In the genomic region with DNA sequence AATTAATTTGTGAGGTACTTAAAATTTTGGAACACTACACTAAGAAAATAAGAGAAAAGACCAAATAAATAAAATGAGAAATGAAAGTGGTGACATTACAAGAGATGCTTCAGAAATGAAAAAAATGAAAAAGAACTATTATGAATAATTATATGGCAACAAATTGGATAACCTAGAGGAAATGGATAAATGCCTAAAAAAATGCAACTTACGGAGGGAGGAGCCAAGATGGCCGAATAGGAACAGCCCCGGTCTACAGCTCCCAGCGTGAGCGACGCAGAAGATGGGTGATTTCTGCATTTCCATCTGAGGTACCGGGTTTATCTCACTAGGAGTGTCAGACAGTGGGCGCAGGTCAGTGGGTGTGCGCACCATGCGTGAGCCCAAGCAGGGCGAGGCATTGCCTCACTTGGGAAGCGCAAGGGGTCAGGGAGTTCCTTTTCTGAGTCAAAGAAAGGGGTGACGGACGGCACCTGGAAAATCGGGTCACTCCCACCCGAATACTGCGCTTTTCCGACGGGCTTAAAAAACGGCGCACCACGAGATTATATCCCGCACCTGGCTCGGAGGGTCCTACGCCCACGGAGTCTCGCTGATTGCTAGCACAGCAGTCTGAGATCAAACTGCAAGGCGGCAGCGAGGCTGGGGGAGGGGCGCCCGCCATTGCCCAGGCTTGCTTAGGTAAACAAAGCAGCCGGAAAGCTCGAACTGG, we compare ENCODE assay signal across 7 cellular contexts. TPM values are rescaled to one million over a fixed set of nuclear protein-coding genes. Genes with fewer than 3 reads are reported as not detected.
DNase-seq lines count a peak whose midpoint lies in the region; FAIRE-seq and TF ChIP-seq lines count a peak whose summit lies in the region.
"Not testable (repeated sequence)": the region's sequence is repeated elsewhere in the genome, so short reads cannot be mapped to it uniquely, and the experiment has no call there.

No MANE protein-coding gene starts in this region.

- not testable (repeated sequence) for H3K9me3 Mint-ChIP-seq in Calu3 (ENCODE audit: low read depth, unreplicated experiment)

- not testable (repeated sequence) for H3K56ac ChIP-seq in H1 (replicated peaks; ENCODE audit: insufficient read length, low read depth, low read length)

- peak; percentile 50 for FAIRE-seq in H1 (lab: Jason Lieb, UNC)

- TF ChIP-seq POLR2A in H1 (IDR thresholded peaks at IDR 0.05; ENCODE audit: control extremely low read depth in 1 of 2, low read depth in 2 of 2, low read length in 2 of 2): not testable (repeated sequence)

- H3K9me3 ChIP-seq in HUES6 (ENCODE audit: control insufficient read depth, insufficient read depth, low read depth, low read length); H1 (ENCODE audit: insufficient read depth in 2 of 2, low read depth in 1 of 2, low read length in 1 of 2); osteoblast (ENCODE audit: low read depth, low read length): not testable (repeated sequence)

- intact Hi-C loops in Calu3 (cut with micrococcal nuclease; ENCODE audit: unreplicated experiment): not testable (repeated sequence)

- CTCF ChIA-PET in Calu3 (lab: Charles Lee): not testable (repeated sequence)
- CTCF ChIA-PET in H1 (lab: Charles Lee; ENCODE audit: partially characterized antibody): interaction anchor here (1.0 to 1.4 kb wide), 4 partner anchors 16 to 219 kb away, joined by 3 to 5 read pairs (median 3); a partner anchor contains a TSS

- H3K4me1 Mint-ChIP-seq in Calu3 (ENCODE audit: low read depth, unreplicated experiment): not testable (repeated sequence)

- H4K5ac ChIP-seq in H1 (ENCODE audit: insufficient read length, low read depth, low read length): not testable (repeated sequence)

- H2AK5ac ChIP-seq in H1 (ENCODE audit: low read depth, low read length): not testable (repeated sequence)

- DNase-seq in Calu3; H1 (ENCODE audit: low read depth in 1 of 2, low spot score in 2 of 2): not testable (repeated sequence)
- DNase-seq in NCI-H2029 treated with DMSO at 0.1 percent for 48 hours (lab: John Stamatoyannopoulos, UW) (peak; percentile 20), NCI-H748 treated with DMSO at 0.1 percent for 48 hours (lab: John Stamatoyannopoulos, UW) (peak; percentile 5), RKO (ENCODE audit: low spot score) (peak; percentile 31), osteoblast (ENCODE audit: insufficient read length, low spot score, missing footprints) (peak; percentile 19)

- H3K36me3 Mint-ChIP-seq in Calu3 (ENCODE audit: insufficient read depth, unreplicated experiment): not testable (repeated sequence)

- BruUV-seq in Calu3 (replicated peaks; lab: Mats Ljungman, UMichigan): not testable (repeated sequence)

- H3K4ac ChIP-seq in H1 (replicated peaks; ENCODE audit: insufficient read length, low read depth, low read length): not testable (repeated sequence)

- H3K79me1 ChIP-seq in H1 (ENCODE audit: low read depth, low read length): not testable (repeated sequence)

- not testable (repeated sequence) for H3K23ac ChIP-seq in H1 (ENCODE audit: insufficient read length)

- H3K79me2 ChIP-seq in H1 (ENCODE audit: control insufficient read depth in 1 of 2, insufficient read depth in 2 of 2, low read length in 2 of 2); osteoblast (ENCODE audit: insufficient read depth, low read length): not testable (repeated sequence)

- not testable (repeated sequence) for H3K27ac ChIP-seq in HUES6 (ENCODE audit: low read depth, low read length); H1 (ENCODE audit: low read depth, low read length); osteoblast (ENCODE audit: low read depth, low read length)

- H4K8ac ChIP-seq in H1 (ENCODE audit: extremely low read depth, insufficient read depth, low read length): not testable (repeated sequence)

- not testable (repeated sequence) for TF ChIP-seq CTCF in Calu3 (IDR thresholded peaks at IDR 0.05; ENCODE audit: unreplicated experiment); H1 (IDR thresholded peaks at IDR 0.05; ENCODE audit: control extremely low read depth in 1 of 3, insufficient read depth in 1 of 3, low read depth in 1 of 3, low read length in 3 of 3); osteoblast (IDR thresholded peaks at IDR 0.05; ENCODE audit: extremely low read depth, low read depth, low read length)

- not testable (repeated sequence) for TF ChIP-seq EP300 in H1 (IDR thresholded peaks at IDR 0.05; ENCODE audit: borderline replicate concordance in 1 of 2, low read depth in 2 of 2, low read length in 2 of 2)

- not testable (repeated sequence) for H3K27me3 ChIP-seq in HUES6 (ENCODE audit: control insufficient read depth, insufficient read depth, low read length); H1 (replicated peaks in 1 of 4; ENCODE audit: control insufficient read depth in 3 of 4, extremely low read depth in 1 of 4, insufficient read depth in 3 of 4, low read length in 3 of 4)
- H3K27me3 ChIP-seq in osteoblast (ENCODE audit: insufficient read depth, low read length): peaks cover 23% of the 10 kb centered on the region

- not testable (repeated sequence) for H2BK15ac ChIP-seq in H1 (ENCODE audit: low read length)

- H2AFZ ChIP-seq in H1 (ENCODE audit: low read length); osteoblast (ENCODE audit: low read length): not testable (repeated sequence)

- not testable (repeated sequence) for TF ChIP-seq RAD21 in H1 (IDR thresholded peaks at IDR 0.05 in 1 of 2, conservative IDR thresholded peaks at IDR 0.05 in 1 of 2; ENCODE audit: low read depth in 2 of 2, low read length in 2 of 2)

- peak overlapping the region; percentile 26 for H3K9ac ChIP-seq in HUES6 (ENCODE audit: low read length)
- H3K9ac ChIP-seq in H1 (replicated peaks in 1 of 4; ENCODE audit: extremely low read depth in 1 of 4, low read depth in 3 of 4, low read length in 3 of 4): not testable (repeated sequence)

- not testable (repeated sequence) for H3K36me3 ChIP-seq in HUES6 (ENCODE audit: control insufficient read depth, insufficient read depth, low read length); H1 (ENCODE audit: control insufficient read depth in 2 of 4, insufficient read depth in 4 of 4, low read length in 3 of 4); osteoblast (ENCODE audit: insufficient read depth, low read length)

- not testable (repeated sequence) for H2BK20ac ChIP-seq in H1 (ENCODE audit: low read length)

- H3K4me3 ChIP-seq in HUES6 (ENCODE audit: low read depth, low read length): peak overlapping the region; percentile 13
- not testable (repeated sequence) for H3K4me3 ChIP-seq in H1 (ENCODE audit: extremely low read depth in 1 of 4, insufficient read depth in 2 of 4, low read depth in 3 of 4, low read length in 4 of 4); osteoblast (ENCODE audit: insufficient read depth, low read length)

- POLR2A ChIA-PET in H1 (lab: Charles Lee; ENCODE audit: partially characterized antibody): interaction anchor here (0.7 to 1.0 kb wide), 3 partner anchors 9 to 19 kb away, joined by 3 to 4 read pairs (median 3); a partner anchor contains a TSS

- not testable (repeated sequence) for H3K23me2 ChIP-seq in H1 (ENCODE audit: low read depth, low read length)

- H2BK120ac ChIP-seq in H1 (replicated peaks; ENCODE audit: low read depth, low read length): not testable (repeated sequence)

- not testable (repeated sequence) for H2BK12ac ChIP-seq in H1 (ENCODE audit: low read depth, low read length)

- peak overlapping the region; percentile 60 for H3K4me3 Mint-ChIP-seq in Calu3 (ENCODE audit: low read depth, unreplicated experiment)

- H2BK5ac ChIP-seq in H1 (ENCODE audit: low read depth, low read length): not testable (repeated sequence)

- not testable (repeated sequence) for H3K14ac ChIP-seq in H1 (ENCODE audit: insufficient read length)

- H3K18ac ChIP-seq in H1 (ENCODE audit: extremely low read depth, low read length): not testable (repeated sequence)

- H4K91ac ChIP-seq in H1 (replicated peaks; ENCODE audit: insufficient read length, low read length): not testable (repeated sequence)

- not testable (repeated sequence) for H4K20me1 ChIP-seq in H1 (replicated peaks in 1 of 2; ENCODE audit: control insufficient read depth in 1 of 2, insufficient read depth in 2 of 2, low read length in 2 of 2); osteoblast (ENCODE audit: insufficient read depth, low read length)

- not testable (repeated sequence) for H3K4me2 ChIP-seq in H1 (ENCODE audit: insufficient read depth in 1 of 2, low read depth in 2 of 2, low read length in 2 of 2); osteoblast (ENCODE audit: insufficient read depth, low read length)

- H3K27ac Mint-ChIP-seq in Calu3 (ENCODE audit: unreplicated experiment): not testable (repeated sequence)

- H3K27me3 Mint-ChIP-seq in Calu3 (ENCODE audit: unreplicated experiment): peaks cover 13% of the 10 kb centered on the region

- not testable (repeated sequence) for H3K4me1 ChIP-seq in HUES6 (ENCODE audit: control insufficient read depth, insufficient read depth, low read length); H1 (replicated peaks in 1 of 4; ENCODE audit: control insufficient read depth in 3 of 4, insufficient read depth in 4 of 4, low read length in 3 of 4); osteoblast (ENCODE audit: insufficient read depth, low read length)

- 88% methylated on average over 14 of the region's 33 CpGs; no CpG with 5 or more reads in 1 of the 2 experiments for WGBS in H1 (ENCODE audit: extremely low coverage in 1 of 2, insufficient coverage in 1 of 2, insufficient read length in 1 of 2, insufficient replicate concordance in 2 of 2, low coverage in 1 of 2, low lambda C conversion rate in 2 of 2, missing lambda C conversion rate in 1 of 2), 2 experiments

RNA-seq across cellular contexts. Expression of a gene that starts 19.4 kb away (rescaled TPM):
- total RNA-seq in Calu3 (2022) (24.1 and 24.8 TPM in 2 replicates), osteoblast (45.2 and 65.4 TPM in 2 replicates)
- 13.0 and 13.2 TPM in 2 replicates for total RNA-seq in H1 (2021; fragmentation: NEBNext Ultra II Directional; extraction: Animal tissue kit (Norgen Biotek cat#: 25700))
- 5.3 and 6.1 TPM in 2 replicates for polyA plus RNA-seq in H1 (2011; rRNA removed)
- 6.5 TPM for polyA plus RNA-seq in H1 (2011; cell fraction: cytosol; rRNA removed)
- polyA plus RNA-seq in H1 (2011; cell fraction: nucleus; rRNA removed): 8.8 TPM
- polyA plus RNA-seq in H1 (2012, experiment 1 of 2): 4.0 to 7.9 TPM (median 5.5 TPM) in 4 replicates
- polyA plus RNA-seq in H1 (2012, experiment 2 of 2): 0.63 TPM
- 7.8 TPM for polyA plus RNA-seq in H1 (2013, experiment 1 of 2)
- 7.2 TPM for polyA plus RNA-seq in H1 (2013, experiment 2 of 2)
- 5.3 and 9.6 TPM in 2 replicates for polyA minus RNA-seq in H1 (2011; rRNA and poly(A)+ RNA removed)
- 10.9 TPM for polyA minus RNA-seq in H1 (2011; cell fraction: cytosol; rRNA and poly(A)+ RNA removed)
- polyA minus RNA-seq in H1 (2011; cell fraction: nucleus; rRNA and poly(A)+ RNA removed): 27.0 TPM
